8 cellular contexts compared by ENCODE assay signal in the genomic region with DNA sequence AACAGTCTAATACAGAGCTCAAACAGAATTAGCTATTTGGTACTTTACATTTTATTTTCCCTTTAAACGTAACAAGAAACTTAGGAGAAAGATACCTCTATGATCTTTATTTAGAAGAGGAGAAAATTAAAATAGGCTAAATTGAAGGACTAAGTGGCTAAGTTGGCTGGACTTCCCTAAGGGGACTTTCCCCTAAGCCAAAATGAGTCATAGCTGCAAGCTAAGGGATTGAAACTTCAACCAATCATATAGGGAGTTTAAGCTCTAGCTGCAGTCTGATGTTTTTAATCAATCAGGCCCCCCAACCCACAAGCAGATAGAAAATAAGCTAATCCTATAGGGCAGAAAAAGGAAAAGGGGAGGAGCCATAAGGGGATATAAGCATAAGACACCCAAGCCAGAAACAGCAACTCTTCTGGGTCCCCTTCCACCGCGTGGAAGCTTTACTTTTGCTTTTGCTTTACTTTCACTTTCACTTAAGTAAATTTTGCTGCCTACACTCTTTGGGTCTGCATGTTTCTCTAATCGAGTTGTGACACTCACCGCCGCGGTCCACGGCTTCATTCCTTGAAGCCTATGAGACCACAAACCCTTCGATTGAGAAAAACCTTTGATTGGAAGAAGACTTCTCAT.
DNase-seq lines count a peak whose midpoint lies in the region; ATAC-seq and TF ChIP-seq lines count a peak whose summit lies in the region.

No MANE protein-coding gene starts in this region.

- no peaks in the 10 kb centered on the region for H3K4me1 Mint-ChIP-seq in effector memory CD8-positive, alpha-beta T cell (ENCODE audit: low read depth in 2 of 2)

- ATAC-seq in GM21515 (IDR thresholded peaks at IDR 0.05; ENCODE audit: unreplicated experiment) (peak; percentile 89), GM21447 (IDR thresholded peaks at IDR 0.05; ENCODE audit: unreplicated experiment) (no peak)
- ATAC-seq in effector memory CD8-positive, alpha-beta T cell (replicated peaks) = peak; percentile 68

- peak overlapping the region; percentile 7 to 56 for H3K4me3 Mint-ChIP-seq in effector memory CD8-positive, alpha-beta T cell

- DNase-seq in Caki2 (ENCODE audit: low read depth) (peak; percentile 86), NB4 (ENCODE audit: low read depth) (peak; percentile 84), NCI-H2081 treated with DMSO at 0.1 percent for 48 hours (lab: John Stamatoyannopoulos, UW) (no peak), D341Med (ENCODE audit: low spot score) (no peak), DMS79 (lab: John Stamatoyannopoulos, UW) (no peak)
- peak in 1 of 3 experiments; percentile 6 for DNase-seq in effector memory CD8-positive, alpha-beta T cell

- TF ChIP-seq CTCF in NB4 (IDR thresholded peaks at IDR 0.05; ENCODE audit: low read depth, low read length) = no peak

- in situ Hi-C loops in Caki2 (cut with HindIII; ENCODE audit: low pct_unique_long_range_greater_than_20kb, low sequenced_read_pairs) = no loop called here

- no peaks in the 10 kb centered on the region for H3K27me3 Mint-ChIP-seq in effector memory CD8-positive, alpha-beta T cell

- H3K9me3 Mint-ChIP-seq in effector memory CD8-positive, alpha-beta T cell = peaks cover 2 to 16% of the 10 kb centered on the region in 2 donors

- no peak for TF ChIP-seq POLR2A in NB4 (IDR thresholded peaks at IDR 0.05; ENCODE audit: extremely low read depth, insufficient read length)

- H3K27ac Mint-ChIP-seq in effector memory CD8-positive, alpha-beta T cell = peak overlapping the region in 1 of 2 donors; percentile 35

- H3K36me3 Mint-ChIP-seq in effector memory CD8-positive, alpha-beta T cell (ENCODE audit: insufficient read depth) = no peaks in the 10 kb centered on the region

- H3K4me3 ChIP-seq in NB4 (ENCODE audit: low read depth, low read length) = peak overlapping the region; percentile 59

Comparison
In these comparisons a context has a peak if more than half of its experiments do, and no peak if none do; other contexts are left out.
1. DNase-seq: peak in Caki2 (single experiment) and NB4 (single experiment); none in NCI-H2081 treated with DMSO at 0.1 percent for 48 hours (single experiment), D341Med (single experiment) and DMS79 (single experiment).